In genomic region chr22:43743131-43743530, GRCh38 we compare ENCODE assay signal across 15 cellular contexts.
A peak's percentile ranks its signal among the peaks of the same experiment; 100 is the strongest.
DNase-seq lines count a peak whose midpoint lies in the region; ATAC-seq, FAIRE-seq and TF ChIP-seq lines count a peak whose summit lies in the region.
"Had no signal": no experiment of that assay in that cellular context is flagged by ENCODE, and none has a peak within 500 bp of the region (broad histone marks: within the 10 kb centered on the region; RNA-seq: fewer than 3 reads in every experiment).

No MANE protein-coding gene starts in this region.

- H3K27me3 ChIP-seq in OCI-LY1 (ENCODE audit: insufficient read depth, low read length) (peaks cover 11% of the 10 kb centered on the region; the same call in 1 of the 2 replicates), foreskin keratinocyte (no peaks in the 10 kb centered on the region), heart left ventricle (peaks cover 0 to 11% (median 0%) of the 10 kb centered on the region in 9 donors)
- H3K27me3 ChIP-seq: body of pancreas had no signal

- H4K20me1 ChIP-seq in OCI-LY1 (ENCODE audit: insufficient read depth, low read length), result no peaks in the 10 kb centered on the region

- no peak overlapping the region for H3K4me2 ChIP-seq in OCI-LY1 (ENCODE audit: low read length)
- H3K4me2 ChIP-seq: smooth muscle cell had no signal

- TF ChIP-seq CTCF in D721Med (IDR thresholded peaks at IDR 0.05; ENCODE audit: insufficient read depth, missing control alignments) (peak; percentile 24), GM12873 (IDR thresholded peaks at IDR 0.05; ENCODE audit: insufficient read depth, low read depth, low read length, missing control alignments) (peak; percentile 27), OCI-LY1 (IDR thresholded peaks at IDR 0.05; ENCODE audit: low read length) (peak; percentile 27; the same call in 1 of the 2 replicates), foreskin keratinocyte (conservative IDR thresholded peaks at IDR 0.05) (peak; percentile 35), heart left ventricle (IDR thresholded peaks at IDR 0.05) (no peak)

- H3F3A ChIP-seq in OCI-LY1 (ENCODE audit: insufficient read depth, low read length), result no peaks in the 10 kb centered on the region

- H3K9me2 ChIP-seq in OCI-LY1 (ENCODE audit: low read depth, low read length), result no peaks in the 10 kb centered on the region

- H3K9me3 ChIP-seq in OCI-LY1 (ENCODE audit: low read length) (no peaks in the 10 kb centered on the region), heart left ventricle (no peaks in the 10 kb centered on the region)
- H3K9me3 ChIP-seq: body of pancreas, heart right ventricle had no signal

- no peak for TF ChIP-seq POLR2A in heart left ventricle (IDR thresholded peaks at IDR 0.05)

- 63 to 71% (median 68%) methylated on average over 4 of the region's 4 CpGs for WGBS in heart left ventricle, 4 donors

- no peak for DNase-seq in D721Med (ENCODE audit: insufficient read length, low spot score)
- DNase-seq in foreskin keratinocyte, result no peak
- DNase-seq in COR-L47 (lab: John Stamatoyannopoulos, UW), result no peak
- DNase-seq in RCC 7860 (ENCODE audit: low spot score), result no peak
- DNase-seq in DMS114 treated with DMSO at 0.1 percent for 48 hours (lab: John Stamatoyannopoulos, UW; ENCODE audit: unreplicated experiment), result no peak
- DNase-seq in heart left ventricle, result no peak
- DNase-seq: activated CD4-positive, alpha-beta T cell treated with anti-CD3 and anti-CD28 coated beads, Interleukin-2, amount 50 U/mL, for 1 hour; body of pancreas; CD4-positive, alpha-beta T cell; heart right ventricle had no signal

- H3K4me1 ChIP-seq in OCI-LY1 (ENCODE audit: insufficient read depth, low read length, severe bottlenecking) (no peaks in the 10 kb centered on the region), foreskin keratinocyte (no peaks in the 10 kb centered on the region), heart left ventricle (peaks cover 0 to 24% (median 9%) of the 10 kb centered on the region in 12 donors)
- H3K4me1 ChIP-seq: body of pancreas had no signal

- no peaks in the 10 kb centered on the region for H3K79me2 ChIP-seq in OCI-LY1 (ENCODE audit: insufficient read depth, low read length)

- H3K36me3 ChIP-seq in OCI-LY1 (ENCODE audit: insufficient read depth, low read length), result no peaks in the 10 kb centered on the region
- H3K36me3 ChIP-seq in heart left ventricle, result no peaks in the 10 kb centered on the region
- H3K36me3 ChIP-seq: heart right ventricle had no signal

- H2AFZ ChIP-seq in OCI-LY1 (ENCODE audit: low read length), result no peak overlapping the region

- ATAC-seq in foreskin keratinocyte (no peak), heart left ventricle (no peak)
- ATAC-seq: activated T-helper 17 cell treated with anti-CD3 and anti-CD28 coated beads, Interleukin-2, amount 50 U/mL, for 72 hours; body of pancreas; heart right ventricle had no signal

- FAIRE-seq in D721Med (lab: Jason Lieb, UNC), result no peak
- FAIRE-seq in RCC 7860 (lab: Jason Lieb, UNC), result no peak
- FAIRE-seq: endothelial cell of umbilical vein had no signal

- H3K4me3 ChIP-seq in OCI-LY1 (ENCODE audit: low read depth, low read length, poor library complexity, severe bottlenecking) (no peak overlapping the region), heart left ventricle (no peak overlapping the region)
- H3K4me3 ChIP-seq: body of pancreas, heart right ventricle, smooth muscle cell had no signal

- intact Hi-C loops in heart left ventricle (cut with DNase I), result no loop called here

- H3K27ac ChIP-seq in OCI-LY1 (ENCODE audit: low read depth, low read length, poor library complexity, severe bottlenecking) (no peak overlapping the region), foreskin keratinocyte (no peak overlapping the region), heart left ventricle (no peak overlapping the region)
- H3K27ac ChIP-seq: body of pancreas, heart right ventricle had no signal

- no peak overlapping the region for H3K9ac ChIP-seq in OCI-LY1 (ENCODE audit: low read length)

Comparison
In these comparisons a context has a peak if more than half of its experiments do, and no peak if none do; other contexts are left out.
1. CTCF ChIP-seq: peak in D721Med (single experiment), GM12873 (single experiment), OCI-LY1 (single experiment) and foreskin keratinocyte (single experiment); none in heart left ventricle (0 of 12).